In the genomic region with DNA sequence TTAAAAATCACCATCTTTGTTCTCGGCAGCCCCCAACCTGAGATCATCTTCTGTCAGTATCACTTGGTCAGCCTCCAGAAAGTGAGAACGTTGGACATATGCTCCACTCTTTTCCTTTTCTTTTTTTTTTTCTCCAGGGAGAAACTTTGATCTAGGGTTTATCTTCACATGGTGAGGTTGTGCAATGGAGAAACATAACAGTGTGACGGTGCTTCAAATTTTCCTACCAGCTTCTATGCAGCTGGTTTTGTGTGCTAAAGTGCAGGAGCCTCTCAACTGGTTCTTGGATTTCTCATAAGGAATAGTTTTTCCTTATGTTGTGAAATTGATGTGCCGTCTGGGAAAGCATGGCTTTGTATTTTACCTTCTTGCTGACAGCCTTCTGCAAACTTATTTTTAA, we compare ENCODE assay signal across 34 cellular contexts.
"Had no signal": no experiment of that assay in that cellular context is flagged by ENCODE, and none has a peak within 500 bp of the region (broad histone marks: within the 10 kb centered on the region; RNA-seq: fewer than 3 reads in every experiment).

No MANE protein-coding gene starts in this region.

- H3K9me3 Mint-ChIP-seq: activated CD4-positive, alpha-beta T cell treated with anti-CD3 and anti-CD28 coated beads, Interleukin-2, amount 10 ng/mL, durations not matched to agents 7 days and 5 days; activated T-helper 2 cell treated with anti-CD3 and anti-CD28 coated beads, Interferon-gamma antibody, Interleukin-2, Interleukin-4, amounts not matched to agents 10 μg/mL and 5 μg/mL and 100 μg/mL, durations not matched to agents 14 hours and 24 hours and 36 hours; nephron progenitor cell; stimulated activated memory B cell treated with anti-CD40 and anti-IgM and Interleukin-4, amounts not matched to agents 10 μg/mL and 1 μg/mL and 100 μg/mL, for 72 hours; stimulated activated naive CD8-positive, alpha-beta T cell treated with anti-CD3 and anti-CD28 coated beads, Interleukin-15, amount 100 ng/mL, for 72 hours had no signal

- FAIRE-seq: bronchial epithelial cell had no signal

- H3K4me3 ChIP-seq: esophagus squamous epithelium, lung, mucosa of descending colon, pancreas, prostate gland, sigmoid colon, smooth muscle cell, upper lobe of right lung had no signal

- H3K4me3 Mint-ChIP-seq: activated CD4-positive, alpha-beta memory T cell treated with anti-CD3 and anti-CD28 coated beads, Interleukin-2, amount 10 ng/mL, durations not matched to agents 7 days and 5 days; activated CD4-positive, alpha-beta T cell treated with anti-CD3 and anti-CD28 coated beads, Interleukin-2, amount 10 ng/mL, durations not matched to agents 7 days and 5 days; activated naive CD4-positive, alpha-beta T cell treated with anti-CD3 and anti-CD28 coated beads, Interleukin-2, amount 50 U/mL, for 24 hours; activated naive CD8-positive, alpha-beta T cell treated with anti-CD3 and anti-CD28 coated beads, Interleukin-2, amount 50 U/mL, for 24 hours; central memory CD8-positive, alpha-beta T cell; nephron progenitor cell; stimulated activated memory B cell treated with anti-CD40 and anti-IgM and Interleukin-4, amounts not matched to agents 10 μg/mL and 1 μg/mL and 100 μg/mL, for 72 hours; stimulated activated naive CD8-positive, alpha-beta T cell treated with anti-CD3 and anti-CD28 coated beads, Interleukin-15, amount 100 ng/mL, for 72 hours had no signal

- H3K4me1 ChIP-seq: esophagus squamous epithelium, pancreas, prostate gland, sigmoid colon, upper lobe of right lung had no signal

- ATAC-seq: activated naive CD8-positive, alpha-beta T cell treated with anti-CD3 and anti-CD28 coated beads, Interleukin-2, amount 50 U/mL, for 24 hours; mucosa of descending colon; pancreas; stimulated activated memory B cell treated with anti-CD40 and anti-IgM and Interleukin-4, amounts not matched to agents 10 μg/mL and 1 μg/mL and 100 μg/mL, for 72 hours; stimulated activated naive CD8-positive, alpha-beta T cell treated with anti-CD3 and anti-CD28 coated beads, Interleukin-15, amount 100 ng/mL, for 72 hours; upper lobe of right lung had no signal

- H3K36me3 ChIP-seq: esophagus squamous epithelium, pancreas, prostate gland, sigmoid colon, upper lobe of right lung had no signal

- H3K4me1 Mint-ChIP-seq: activated CD4-positive, alpha-beta memory T cell treated with anti-CD3 and anti-CD28 coated beads, Interleukin-2, amount 10 ng/mL, durations not matched to agents 7 days and 5 days; activated CD4-positive, alpha-beta T cell treated with anti-CD3 and anti-CD28 coated beads, Interleukin-2, amount 10 ng/mL, durations not matched to agents 7 days and 5 days; activated naive CD4-positive, alpha-beta T cell treated with anti-CD3 and anti-CD28 coated beads, Interleukin-2, amount 50 U/mL, for 24 hours; activated naive CD8-positive, alpha-beta T cell treated with anti-CD3 and anti-CD28 coated beads, Interleukin-2, amount 50 U/mL, for 24 hours; central memory CD8-positive, alpha-beta T cell; nephron progenitor cell; stimulated activated memory B cell treated with anti-CD40 and anti-IgM and Interleukin-4, amounts not matched to agents 10 μg/mL and 1 μg/mL and 100 μg/mL, for 72 hours; stimulated activated naive CD8-positive, alpha-beta T cell treated with anti-CD3 and anti-CD28 coated beads, Interleukin-15, amount 100 ng/mL, for 72 hours had no signal

- H3K27me3 ChIP-seq: esophagus squamous epithelium, pancreas, sigmoid colon, upper lobe of right lung had no signal

- H3K27ac ChIP-seq: epithelial cell of prostate, esophagus squamous epithelium, pancreas, prostate gland, sigmoid colon, upper lobe of right lung had no signal

- H3K27ac Mint-ChIP-seq: activated CD4-positive, alpha-beta memory T cell treated with anti-CD3 and anti-CD28 coated beads, Interleukin-2, amount 10 ng/mL, durations not matched to agents 7 days and 5 days; activated CD4-positive, alpha-beta T cell treated with anti-CD3 and anti-CD28 coated beads, Interleukin-2, amount 10 ng/mL, durations not matched to agents 7 days and 5 days; activated naive CD4-positive, alpha-beta T cell treated with anti-CD3 and anti-CD28 coated beads, Interleukin-2, amount 50 U/mL, for 24 hours; activated naive CD8-positive, alpha-beta T cell treated with anti-CD3 and anti-CD28 coated beads, Interleukin-2, amount 50 U/mL, for 24 hours; activated T-helper 2 cell treated with anti-CD3 and anti-CD28 coated beads, Interferon-gamma antibody, Interleukin-2, Interleukin-4, amounts not matched to agents 10 μg/mL and 5 μg/mL and 100 μg/mL, durations not matched to agents 14 hours and 24 hours and 36 hours; nephron progenitor cell; stimulated activated memory B cell treated with anti-CD40 and anti-IgM and Interleukin-4, amounts not matched to agents 10 μg/mL and 1 μg/mL and 100 μg/mL, for 72 hours; stimulated activated naive CD8-positive, alpha-beta T cell treated with anti-CD3 and anti-CD28 coated beads, Interleukin-15, amount 100 ng/mL, for 72 hours had no signal

- DNase-seq: activated CD4-positive, alpha-beta memory T cell treated with anti-CD3 and anti-CD28 coated beads, Interleukin-2, amount 10 ng/mL, durations not matched to agents 7 days and 5 days; activated CD4-positive, alpha-beta T cell treated with anti-CD3 and anti-CD28 coated beads for 1 hour; activated CD4-positive, alpha-beta T cell treated with anti-CD3 and anti-CD28 coated beads, Interleukin-2, amount 10 ng/mL, durations not matched to agents 7 days and 5 days; activated CD8-positive, alpha-beta memory T cell treated with anti-CD3 and anti-CD28 coated beads, Interleukin-2, amount 50 U/mL, for 48 hours; activated naive CD8-positive, alpha-beta T cell treated with anti-CD3 and anti-CD28 coated beads, Interleukin-2, amount 50 U/mL, for 24 hours; activated T-cell treated with anti-CD3 and anti-CD28 coated beads, Interleukin-2, amount 50 U/mL, for 48 hours; amygdala; dermis blood vessel endothelial cell; effector CD8-positive, alpha-beta T cell; esophagus squamous epithelium; glutamatergic neuron; kidney; mesendoderm; mucosa of descending colon; nephron progenitor cell; pancreas; retina; sigmoid colon; stimulated activated CD4-positive, alpha-beta T cell treated with anti-CD3 and anti-CD28 coated beads, Interleukin-1b, Interleukin-23, amount 100 ng/mL, for 48 hours; stimulated activated CD4-positive, alpha-beta T cell treated with anti-CD3 and anti-CD28 coated beads, Interleukin-4, amount 100 ng/mL, for 4 hours; stimulated activated CD8-positive, alpha-beta memory T cell treated with anti-CD3 and anti-CD28 coated beads, Interleukin-4, amount 100 ng/mL, for 48 hours; stimulated activated naive CD8-positive, alpha-beta T cell treated with anti-CD3 and anti-CD28 coated beads, Interleukin-15, amount 100 ng/mL, for 72 hours; substantia nigra; T-helper 2 cell; upper lobe of right lung had no signal

- H3K27me3 Mint-ChIP-seq: activated CD4-positive, alpha-beta memory T cell treated with anti-CD3 and anti-CD28 coated beads, Interleukin-2, amount 10 ng/mL, durations not matched to agents 7 days and 5 days; activated CD4-positive, alpha-beta T cell treated with anti-CD3 and anti-CD28 coated beads, Interleukin-2, amount 10 ng/mL, durations not matched to agents 7 days and 5 days; activated naive CD4-positive, alpha-beta T cell treated with anti-CD3 and anti-CD28 coated beads, Interleukin-2, amount 50 U/mL, for 24 hours; activated naive CD8-positive, alpha-beta T cell treated with anti-CD3 and anti-CD28 coated beads, Interleukin-2, amount 50 U/mL, for 24 hours; central memory CD8-positive, alpha-beta T cell; stimulated activated memory B cell treated with anti-CD40 and anti-IgM and Interleukin-4, amounts not matched to agents 10 μg/mL and 1 μg/mL and 100 μg/mL, for 72 hours; stimulated activated naive CD8-positive, alpha-beta T cell treated with anti-CD3 and anti-CD28 coated beads, Interleukin-15, amount 100 ng/mL, for 72 hours had no signal

- H3K36me3 Mint-ChIP-seq: activated naive CD4-positive, alpha-beta T cell treated with anti-CD3 and anti-CD28 coated beads, Interleukin-2, amount 50 U/mL, for 24 hours; stimulated activated memory B cell treated with anti-CD40 and anti-IgM and Interleukin-4, amounts not matched to agents 10 μg/mL and 1 μg/mL and 100 μg/mL, for 72 hours had no signal

- H3K4me2 ChIP-seq: smooth muscle cell had no signal

- H3K9me3 ChIP-seq: mucosa of descending colon, pancreas, prostate gland, sigmoid colon, upper lobe of right lung had no signal
